Comparison of ENCODE assay signal across 11 cellular contexts in genomic region chr1:1758059-1758621, GRCh38. TPM values are rescaled to one million over a fixed set of nuclear protein-coding genes. Genes with fewer than 3 reads are reported as not detected.
DNase-seq lines count a peak whose midpoint lies in the region; ATAC-seq and TF ChIP-seq lines count a peak whose summit lies in the region.
"Had no signal": no experiment of that assay in that cellular context is flagged by ENCODE, and none has a peak within 500 bp of the region (broad histone marks: within the 10 kb centered on the region; RNA-seq: fewer than 3 reads in every experiment).

No MANE protein-coding gene starts in this region.

- no peaks in the 10 kb centered on the region for H3K9me3 ChIP-seq in colonic mucosa
- no peaks in the 10 kb centered on the region for H3K9me3 ChIP-seq in CD4-positive, alpha-beta T cell (ENCODE audit: control insufficient read depth, low read length)
- H3K9me3 ChIP-seq: testis had no signal

- H3K27me3 Mint-ChIP-seq in HFFc6 (ENCODE audit: insufficient read depth), result peaks cover 3% of the 10 kb centered on the region
- H3K27me3 Mint-ChIP-seq in stimulated activated naive B cell treated with anti-CD40 and anti-IgM and Interleukin-4, amounts not matched to agents 10 μg/mL and 1 μg/mL and 100 μg/mL, for 72 hours, result no peaks in the 10 kb centered on the region
- H3K27me3 Mint-ChIP-seq in CD4-positive, alpha-beta T cell, result no peaks in the 10 kb centered on the region

- H3K4me1 ChIP-seq in colonic mucosa, result peaks cover 16% of the 10 kb centered on the region

- peak overlapping the region; percentile 61 to 94 for H3K9ac ChIP-seq in colonic mucosa (ENCODE audit: low read depth in 2 of 2, low read length in 2 of 2)

- DNase-seq in HFFc6 (no peak), colonic mucosa (no peak), mesenteric fat pad (ENCODE audit: low spot score) (peak; percentile 87), NCI-H2029 treated with DMSO at 0.1 percent for 48 hours (lab: John Stamatoyannopoulos, UW) (no peak)
- no peak for DNase-seq in stimulated activated naive B cell treated with anti-CD40 and anti-IgM and Interleukin-4, amounts not matched to agents 10 μg/mL and 1 μg/mL and 100 μg/mL, for 72 hours
- no peak for DNase-seq in CD4-positive, alpha-beta T cell
- DNase-seq: activated effector memory CD4-positive, alpha-beta T cell treated with Interleukin-2 at 50 U/mL for 16 hours; hypothalamus had no signal

- POLR2A ChIA-PET in CD4-positive, alpha-beta T cell (lab: Charles Lee), result no interaction called here

- no peaks in the 10 kb centered on the region for H3K27me3 ChIP-seq in colonic mucosa
- no peaks in the 10 kb centered on the region for H3K27me3 ChIP-seq in CD4-positive, alpha-beta T cell (ENCODE audit: control insufficient read depth, insufficient read depth, low read length)
- H3K27me3 ChIP-seq: testis had no signal

- H3K4me3 Mint-ChIP-seq in HFFc6, result no peak overlapping the region
- H3K4me3 Mint-ChIP-seq in stimulated activated naive B cell treated with anti-CD40 and anti-IgM and Interleukin-4, amounts not matched to agents 10 μg/mL and 1 μg/mL and 100 μg/mL, for 72 hours, result no peak overlapping the region
- no peak overlapping the region for H3K4me3 Mint-ChIP-seq in CD4-positive, alpha-beta T cell

- H3K9me3 Mint-ChIP-seq in HFFc6, result no peaks in the 10 kb centered on the region
- no peaks in the 10 kb centered on the region for H3K9me3 Mint-ChIP-seq in stimulated activated naive B cell treated with anti-CD40 and anti-IgM and Interleukin-4, amounts not matched to agents 10 μg/mL and 1 μg/mL and 100 μg/mL, for 72 hours
- no peaks in the 10 kb centered on the region for H3K9me3 Mint-ChIP-seq in CD4-positive, alpha-beta T cell

- no peaks in the 10 kb centered on the region for H3K4me1 Mint-ChIP-seq in HFFc6 (ENCODE audit: low read depth)
- H3K4me1 Mint-ChIP-seq in stimulated activated naive B cell treated with anti-CD40 and anti-IgM and Interleukin-4, amounts not matched to agents 10 μg/mL and 1 μg/mL and 100 μg/mL, for 72 hours, result peaks cover 7 to 22% of the 10 kb centered on the region in 2 donors
- no peaks in the 10 kb centered on the region for H3K4me1 Mint-ChIP-seq in CD4-positive, alpha-beta T cell (ENCODE audit: low read depth)

- peaks cover 14% of the 10 kb centered on the region; the same call in 1 of the 2 replicates for H3K36me3 Mint-ChIP-seq in HFFc6 (ENCODE audit: low read depth)
- H3K36me3 Mint-ChIP-seq in stimulated activated naive B cell treated with anti-CD40 and anti-IgM and Interleukin-4, amounts not matched to agents 10 μg/mL and 1 μg/mL and 100 μg/mL, for 72 hours, result peaks cover 55 to 58% of the 10 kb centered on the region in 2 donors
- H3K36me3 Mint-ChIP-seq in CD4-positive, alpha-beta T cell (ENCODE audit: low read depth), result peaks cover 28% of the 10 kb centered on the region

- H3K27ac ChIP-seq in colonic mucosa, result peak overlapping the region; percentile 82
- no peak overlapping the region for H3K27ac ChIP-seq in CD4-positive, alpha-beta T cell (ENCODE audit: low read depth, low read length)
- H3K27ac ChIP-seq: testis had no signal

- CTCF ChIA-PET in CD4-positive, alpha-beta T cell (lab: Charles Lee), result no interaction called here

- 0 out of 2 replicates have a peak overlapping the region, but pooled peaks have one; percentile 7 for H3K27ac Mint-ChIP-seq in HFFc6
- peak overlapping the region; percentile 85 for H3K27ac Mint-ChIP-seq in stimulated activated naive B cell treated with anti-CD40 and anti-IgM and Interleukin-4, amounts not matched to agents 10 μg/mL and 1 μg/mL and 100 μg/mL, for 72 hours
- H3K27ac Mint-ChIP-seq in CD4-positive, alpha-beta T cell, result no peak overlapping the region

- no peak for ATAC-seq in stimulated activated naive B cell treated with anti-CD40 and anti-IgM and Interleukin-4, amounts not matched to agents 10 μg/mL and 1 μg/mL and 100 μg/mL, for 72 hours (replicated peaks)
- ATAC-seq in GM19455 (IDR thresholded peaks at IDR 0.05; ENCODE audit: unreplicated experiment) (no peak), GM21367 (IDR thresholded peaks at IDR 0.05; ENCODE audit: unreplicated experiment) (no peak)
- no peak for ATAC-seq in CD4-positive, alpha-beta T cell (ENCODE audit: poor library complexity)

- H3K4me3 ChIP-seq in colonic mucosa, result no peak overlapping the region
- H3K4me3 ChIP-seq: testis had no signal

- peaks cover 15% of the 10 kb centered on the region for H3K36me3 ChIP-seq in colonic mucosa

- intact Hi-C loops in colonic mucosa (cut with DNase I), result no loop called here
- intact Hi-C loops in CD4-positive, alpha-beta T cell (cut with DNase I, micrococcal nuclease), result loop anchor here in 1 of 2 experiments (5.0 kb wide), 1 partner anchor 149 kb away; no protein-coding TSS in a partner anchor

- no peak for TF ChIP-seq CTCF in HFFc6 (IDR thresholded peaks at IDR 0.05)
- no peak for TF ChIP-seq CTCF in colonic mucosa (IDR thresholded peaks at IDR 0.05)
- TF ChIP-seq CTCF in CD4-positive, alpha-beta T cell (IDR thresholded peaks at IDR 0.05), result no peak

RNA-seq across cellular contexts. Expression of gene NADK, which starts 20.1 kb away (rescaled TPM):
- 10 to 100 TPM; 50.3 to 68.8 (median 54.8) TPM for total RNA-seq in HFFc6 (2021; fragmentation: NEBNext Ultra II Directional; extraction: Animal tissue kit (Norgen Biotek cat#: 25700))
- total RNA-seq in colonic mucosa (100 to 1,000 TPM; 122 to 146 TPM), mesenteric fat pad (165 TPM)
- total RNA-seq in CD4-positive, alpha-beta T cell, result 10 to 100 TPM; 19.9 to 25.1 TPM

RNA-seq across cellular contexts. Expression of gene CDK11A, which starts 34.0 kb away (rescaled TPM):
- 10 to 100 TPM; 23.1 to 27.2 (median 25.0) TPM for total RNA-seq in HFFc6 (2021; fragmentation: NEBNext Ultra II Directional; extraction: Animal tissue kit (Norgen Biotek cat#: 25700))
- total RNA-seq in colonic mucosa (10 to 100 TPM; 52.2 to 58.5 TPM), mesenteric fat pad (45.5 TPM)
- 100 to 1,000 TPM; 206 to 217 TPM for total RNA-seq in CD4-positive, alpha-beta T cell
